Comparison of ENCODE assay signal across 8 cellular contexts in genomic region chr6:51855310-51856082, GRCh38.
DNase-seq lines count a peak whose midpoint lies in the region; TF ChIP-seq lines count a peak whose summit lies in the region.

No MANE protein-coding gene starts in this region.

- BruUV-seq in A673 (replicated peaks; lab: Mats Ljungman, UMichigan): no TSS peak

- DNase-seq in A673 (ENCODE audit: low spot score) (peak; percentile 90), G401 (ENCODE audit: low spot score) (peak; percentile 38), HFF-Myc (ENCODE audit: extremely low read depth, low read depth) (peak; percentile 0), NCI-H2029 treated with DMSO at 0.1 percent for 48 hours (lab: John Stamatoyannopoulos, UW) (peak; percentile 1), WERI-Rb-1 (peak; percentile 86), hepatic stellate cell (ENCODE audit: low spot score) (peak; percentile 29), stomach (no peak), GOT3 (lab: John Stamatoyannopoulos, UW) (no peak)

- no peak for TF ChIP-seq POLR2A in stomach (IDR thresholded peaks at IDR 0.05)

- TF ChIP-seq CTCF in A673 (conservative IDR thresholded peaks at IDR 0.05; ENCODE audit: low read depth, low read length) (peak; percentile 87), HFF-Myc (IDR thresholded peaks at IDR 0.05; ENCODE audit: low read depth, low read length, missing control alignments) (peak; percentile 44), WERI-Rb-1 (IDR thresholded peaks at IDR 0.05; ENCODE audit: low read depth, low read length) (peak; percentile 71), stomach (IDR thresholded peaks at IDR 0.05) (peak in 5 of 7 experiments; percentile 32 to 71 (median 63))

- in situ Hi-C loops in G401 (cut with HindIII; ENCODE audit: low sequenced_read_pairs): no loop called here

- H3K4me3 ChIP-seq in A673 (ENCODE audit: low read depth, low read length, poor library complexity, severe bottlenecking) (no peak overlapping the region), HFF-Myc (replicated peaks; ENCODE audit: low read depth, low read length) (no peak overlapping the region), WERI-Rb-1 (ENCODE audit: low read depth, low read length) (peak overlapping the region; percentile 71), stomach (no peak overlapping the region)

- intact Hi-C loops in A673 (cut with micrococcal nuclease; ENCODE audit: unreplicated experiment) (loop anchor here (1.0 to 10.0 kb wide), 4 partner anchors 104 to 379 kb away; no protein-coding TSS in a partner anchor), stomach (cut with DNase I; ENCODE audit: low total_unique reads) (loop anchor here (10.0 kb wide), 1 partner anchor 169 kb away; no protein-coding TSS in a partner anchor)

- H3K4me1 ChIP-seq in A673 (ENCODE audit: insufficient read depth, low read length, poor library complexity, severe bottlenecking): no peaks in the 10 kb centered on the region
- H3K4me1 ChIP-seq in stomach: peaks cover 0 to 11% (median 5%) of the 10 kb centered on the region in 4 donors

- POLR2A ChIA-PET in A673 (lab: Charles Lee; ENCODE audit: low non-redundant PET): no interaction called here

- H3K9me3 ChIP-seq in A673 (ENCODE audit: low read depth, low read length, poor library complexity, severe bottlenecking): no peaks in the 10 kb centered on the region
- H3K9me3 ChIP-seq in WERI-Rb-1 (ENCODE audit: severe bottlenecking): peaks cover 5% of the 10 kb centered on the region
- H3K9me3 ChIP-seq in stomach: no peaks in the 10 kb centered on the region

- no peaks in the 10 kb centered on the region for H3K27me3 ChIP-seq in A673 (replicated peaks; ENCODE audit: insufficient read depth, low read depth, low read length, poor library complexity)
- no peaks in the 10 kb centered on the region for H3K27me3 ChIP-seq in WERI-Rb-1 (ENCODE audit: insufficient read depth, low read depth, severe bottlenecking)
- H3K27me3 ChIP-seq in stomach: no peaks in the 10 kb centered on the region

- 31 to 40% (median 32%) methylated on average over 10 of the region's 10 CpGs for WGBS in stomach, 5 donors

- H3K27ac ChIP-seq in A673 (ENCODE audit: low read depth, low read length, poor library complexity, severe bottlenecking): no peak overlapping the region
- peak overlapping the region; percentile 79 for H3K27ac ChIP-seq in WERI-Rb-1
- H3K27ac ChIP-seq in stomach: no peak overlapping the region

- no peak for TF ChIP-seq EP300 in stomach (IDR thresholded peaks at IDR 0.05)

- CTCF ChIA-PET in A673 (lab: Charles Lee): interaction anchor here (1.1 to 2.0 kb wide), 2 partner anchors 12 to 103 kb away, joined by 3 to 6 read pairs; no protein-coding TSS in a partner anchor

- H3K36me3 ChIP-seq in A673 (ENCODE audit: insufficient read depth, low read length, poor library complexity, severe bottlenecking) (no peaks in the 10 kb centered on the region), WERI-Rb-1 (no peaks in the 10 kb centered on the region), stomach (no peaks in the 10 kb centered on the region)

Comparison
In these comparisons a context has a peak if more than half of its experiments do, and no peak if none do; other contexts are left out.
1. DNase-seq: peak in A673 (single experiment), G401 (single experiment), HFF-Myc (single experiment), NCI-H2029 treated with DMSO at 0.1 percent for 48 hours (single experiment), WERI-Rb-1 (single experiment) and hepatic stellate cell (single experiment); none in stomach (single experiment) and GOT3 (single experiment).
2. Peak in every context shown above with its lines, with median percentiles within 50 percentile points of each other: CTCF ChIP-seq.